9 cellular contexts compared by ENCODE assay signal in genomic region chr6:7540595-7540994, GRCh38. TPM values are rescaled to one million over a fixed set of nuclear protein-coding genes. Genes with fewer than 3 reads are reported as not detected.
DNase-seq lines count a peak whose midpoint lies in the region; ATAC-seq and TF ChIP-seq lines count a peak whose summit lies in the region.
"Had no signal": no experiment of that assay in that cellular context is flagged by ENCODE, and none has a peak within 500 bp of the region (broad histone marks: within the 10 kb centered on the region; RNA-seq: fewer than 3 reads in every experiment).

No MANE protein-coding gene starts in this region.

- peaks cover 83% of the 10 kb centered on the region for H3K27me3 Mint-ChIP-seq in T-helper 1 cell treated with Interleukin-12 subunit alpha and Interleukin-12 subunit beta and Interleukin-4 antibody, amounts not matched to agents 30 μg/mL and 1 μg/mL, for 36 hours (ENCODE audit: low read depth)
- H3K27me3 Mint-ChIP-seq in MCF 10A (ENCODE audit: insufficient read depth, unreplicated experiment): no peaks in the 10 kb centered on the region
- H3K27me3 Mint-ChIP-seq in stimulated activated naive CD8-positive, alpha-beta T cell treated with anti-CD3 and anti-CD28 coated beads, Interleukin-15, amount 100 ng/mL, for 72 hours: peaks cover 95% of the 10 kb centered on the region

- TF ChIP-seq CTCF in MCF 10A (IDR thresholded peaks at IDR 0.05; ENCODE audit: unreplicated experiment): no peak

- DNase-seq in T-helper 1 cell (no peak), MCF 10A (ENCODE audit: unreplicated experiment) (no peak), islet precursor cell (peak; percentile 92), HT-29 (ENCODE audit: low spot score) (no peak), NCI-H1930 (lab: John Stamatoyannopoulos, UW) (no peak), substantia nigra (lab: John Stamatoyannopoulos, UW) (no peak)
- no peak for DNase-seq in stimulated activated naive CD8-positive, alpha-beta T cell treated with anti-CD3 and anti-CD28 coated beads, Interleukin-15, amount 100 ng/mL, for 72 hours
- DNase-seq: caudate nucleus had no signal

- peak overlapping the region; percentile 57 for H3K4me3 Mint-ChIP-seq in T-helper 1 cell treated with Interleukin-12 subunit alpha and Interleukin-12 subunit beta and Interleukin-4 antibody, amounts not matched to agents 30 μg/mL and 1 μg/mL, for 36 hours
- H3K4me3 Mint-ChIP-seq in MCF 10A (ENCODE audit: unreplicated experiment): peak overlapping the region; percentile 98
- peak overlapping the region; percentile 57 to 75 for H3K4me3 Mint-ChIP-seq in stimulated activated naive CD8-positive, alpha-beta T cell treated with anti-CD3 and anti-CD28 coated beads, Interleukin-15, amount 100 ng/mL, for 72 hours

- BruUV-seq in MCF 10A (replicated peaks; lab: Mats Ljungman, UMichigan): TSS peak; percentile 71

- no peaks in the 10 kb centered on the region for H3K9me3 Mint-ChIP-seq in T-helper 1 cell treated with Interleukin-12 subunit alpha and Interleukin-12 subunit beta and Interleukin-4 antibody, amounts not matched to agents 30 μg/mL and 1 μg/mL, for 36 hours
- no peaks in the 10 kb centered on the region for H3K9me3 Mint-ChIP-seq in MCF 10A (ENCODE audit: unreplicated experiment)
- H3K9me3 Mint-ChIP-seq in stimulated activated naive CD8-positive, alpha-beta T cell treated with anti-CD3 and anti-CD28 coated beads, Interleukin-15, amount 100 ng/mL, for 72 hours: no peaks in the 10 kb centered on the region

- POLR2A ChIA-PET in MCF 10A (lab: Yijun Ruan, JAX): interaction anchor here (0.7 to 29.8 kb wide), 23 partner anchors 10 to 279 kb away, joined by 3 to 872 read pairs (median 8); partner anchors contain the start of genes CAGE1, RIOK1 and SNRNP48

- peaks cover 6% of the 10 kb centered on the region for H3K4me1 Mint-ChIP-seq in T-helper 1 cell treated with Interleukin-12 subunit alpha and Interleukin-12 subunit beta and Interleukin-4 antibody, amounts not matched to agents 30 μg/mL and 1 μg/mL, for 36 hours (ENCODE audit: low read depth)
- peaks cover 5% of the 10 kb centered on the region for H3K4me1 Mint-ChIP-seq in MCF 10A (ENCODE audit: insufficient read depth, unreplicated experiment)
- H3K4me1 Mint-ChIP-seq in stimulated activated naive CD8-positive, alpha-beta T cell treated with anti-CD3 and anti-CD28 coated beads, Interleukin-15, amount 100 ng/mL, for 72 hours: peaks cover 19% of the 10 kb centered on the region

- intact Hi-C loops in MCF 10A (cut with micrococcal nuclease): loop anchor here (5.0 kb wide), 2 partner anchors 73 to 228 kb away; partner anchors contain the start of gene SSR1

- H3K27ac ChIP-seq in substantia nigra (ENCODE audit: low read depth, low read length, poor library complexity, severe bottlenecking): no peak overlapping the region

- ATAC-seq in stimulated activated naive CD8-positive, alpha-beta T cell treated with anti-CD3 and anti-CD28 coated beads, Interleukin-15, amount 100 ng/mL, for 72 hours: no peak

- H3K27ac Mint-ChIP-seq in T-helper 1 cell treated with Interleukin-12 subunit alpha and Interleukin-12 subunit beta and Interleukin-4 antibody, amounts not matched to agents 30 μg/mL and 1 μg/mL, for 36 hours: no peak overlapping the region
- no peak overlapping the region for H3K27ac Mint-ChIP-seq in MCF 10A (ENCODE audit: low read depth, unreplicated experiment)
- no peak overlapping the region for H3K27ac Mint-ChIP-seq in stimulated activated naive CD8-positive, alpha-beta T cell treated with anti-CD3 and anti-CD28 coated beads, Interleukin-15, amount 100 ng/mL, for 72 hours

- H3K36me3 Mint-ChIP-seq in T-helper 1 cell treated with Interleukin-12 subunit alpha and Interleukin-12 subunit beta and Interleukin-4 antibody, amounts not matched to agents 30 μg/mL and 1 μg/mL, for 36 hours (ENCODE audit: low read depth): no peaks in the 10 kb centered on the region
- H3K36me3 Mint-ChIP-seq in MCF 10A (ENCODE audit: insufficient read depth, unreplicated experiment): peaks cover 41% of the 10 kb centered on the region

- CTCF ChIA-PET in MCF 10A (lab: Yijun Ruan, JAX): interaction anchor here (0.7 kb wide), 1 partner anchor 115 kb away, joined by 4 read pairs; no protein-coding TSS in a partner anchor

RNA-seq across cellular contexts. Expression of gene DSP, which starts 0.9 kb away (rescaled TPM):
- total RNA-seq in MCF 10A (2022): 163 and 227 TPM in 2 replicates
- total RNA-seq in HT-29 (2014; rRNA removed; shearing (Covaris generic)): 28.0 and 29.7 TPM in 2 replicates

RNA-seq across cellular contexts. Expression of gene SNRNP48, which starts 49.4 kb away (rescaled TPM):
- 10.2 and 11.2 TPM in 2 replicates for total RNA-seq in MCF 10A (2022)
- total RNA-seq in HT-29 (2014; rRNA removed; shearing (Covaris generic)): 7.6 and 9.3 TPM in 2 replicates
